25 cellular contexts compared by ENCODE assay signal in genomic region chr14:63214417-63215196, GRCh38. TPM values are rescaled to one million over a fixed set of nuclear protein-coding genes. Genes with fewer than 3 reads are reported as not detected.
DNase-seq lines count a peak whose midpoint lies in the region; ATAC-seq and TF ChIP-seq lines count a peak whose summit lies in the region.
"Had no signal": no experiment of that assay in that cellular context is flagged by ENCODE, and none has a peak within 500 bp of the region (broad histone marks: within the 10 kb centered on the region; RNA-seq: fewer than 3 reads in every experiment).

No MANE protein-coding gene starts in this region.

- H3K36me3 Mint-ChIP-seq in endothelial cell (ENCODE audit: low read depth, unreplicated experiment) = peaks cover 63% of the 10 kb centered on the region
- H3K36me3 Mint-ChIP-seq in nephron (ENCODE audit: low read depth) = peaks cover 25% of the 10 kb centered on the region

- H3K36me3 ChIP-seq in right atrium auricular region (peaks cover 3% of the 10 kb centered on the region), uterus (no peaks in the 10 kb centered on the region)
- H3K36me3 ChIP-seq: brain microvascular endothelial cell had no signal

- peaks cover 83% of the 10 kb centered on the region for H3K4me1 Mint-ChIP-seq in endothelial cell (ENCODE audit: unreplicated experiment)
- peaks cover 6% of the 10 kb centered on the region for H3K4me1 Mint-ChIP-seq in nephron
- H3K4me1 Mint-ChIP-seq: activated CD4-positive, alpha-beta T cell treated with anti-CD3 and anti-CD28 coated beads for 36 hours; activated naive CD8-positive, alpha-beta T cell treated with anti-CD3 and anti-CD28 coated beads, Interleukin-2, amount 50 U/mL, for 24 hours had no signal

- H3K4me3 Mint-ChIP-seq in endothelial cell (ENCODE audit: unreplicated experiment) = peak overlapping the region; percentile 32
- H3K4me3 Mint-ChIP-seq in nephron = no peak overlapping the region
- H3K4me3 Mint-ChIP-seq: activated CD4-positive, alpha-beta T cell treated with anti-CD3 and anti-CD28 coated beads for 36 hours; activated naive CD8-positive, alpha-beta T cell treated with anti-CD3 and anti-CD28 coated beads, Interleukin-2, amount 50 U/mL, for 24 hours had no signal

- DNase-seq in Right ventricle myocardium inferior (ENCODE audit: missing footprints) = no peak
- DNase-seq in right atrium auricular region (ENCODE audit: low spot score) = no peak
- DNase-seq in endothelial cell (ENCODE audit: low spot score) = no peak
- no peak for DNase-seq in uterus
- DNase-seq in GM19238 (ENCODE audit: insufficient read length, low spot score) = no peak
- DNase-seq: ACHN; activated CD4-positive, alpha-beta T cell treated with anti-CD3 and anti-CD28 coated beads for 36 hours; activated CD8-positive, alpha-beta memory T cell treated with anti-CD3 and anti-CD28 coated beads for 24 hours; activated gamma-delta T cell; activated naive CD8-positive, alpha-beta T cell treated with anti-CD3 and anti-CD28 coated beads, Interleukin-2, amount 50 U/mL, for 24 hours; activated T-cell treated with anti-CD3 and anti-CD28 coated beads, Interleukin-2, amount 50 U/mL, for 1 hour; brain microvascular endothelial cell; foreskin keratinocyte; H7; hypothalamus; KBM-7; NCI-H1694 treated with DMSO at 0.1 percent for 48 hours; NCI-H748 treated with DMSO at 0.1 percent for 48 hours; posterior cingulate gyrus; stimulated activated CD8-positive, alpha-beta memory T cell treated with anti-CD3 and anti-CD28 coated beads, Interleukin-4, amount 100 ng/mL, for 48 hours; upper lobe of left lung had no signal

- H3K9me3 Mint-ChIP-seq in endothelial cell (ENCODE audit: unreplicated experiment) (no peaks in the 10 kb centered on the region), nephron (no peaks in the 10 kb centered on the region)
- H3K9me3 Mint-ChIP-seq: activated naive CD8-positive, alpha-beta T cell treated with anti-CD3 and anti-CD28 coated beads, Interleukin-2, amount 50 U/mL, for 24 hours had no signal

- H3K27ac ChIP-seq in right atrium auricular region = peak overlapping the region in 1 of 2 donors; percentile 35
- H3K27ac ChIP-seq in uterus = peak overlapping the region; percentile 45 to 71
- H3K27ac ChIP-seq: brain microvascular endothelial cell, foreskin keratinocyte had no signal

- H3K27ac Mint-ChIP-seq in endothelial cell (ENCODE audit: unreplicated experiment) = peak overlapping the region; percentile 97
- H3K27ac Mint-ChIP-seq in nephron = peak overlapping the region; percentile 14 to 39 (median 38)
- H3K27ac Mint-ChIP-seq: activated CD4-positive, alpha-beta T cell treated with anti-CD3 and anti-CD28 coated beads for 36 hours; activated naive CD8-positive, alpha-beta T cell treated with anti-CD3 and anti-CD28 coated beads, Interleukin-2, amount 50 U/mL, for 24 hours had no signal

- no peak for TF ChIP-seq POLR2A in uterus (IDR thresholded peaks at IDR 0.05)

- H3K4me1 ChIP-seq in right atrium auricular region (peaks cover 0 to 7% of the 10 kb centered on the region in 2 donors), uterus (peaks cover 0 to 4% of the 10 kb centered on the region in 2 donors)
- H3K4me1 ChIP-seq: foreskin keratinocyte had no signal

- peak; percentile 59 for ATAC-seq in Right ventricle myocardium inferior
- ATAC-seq in GM18861 (IDR thresholded peaks at IDR 0.05; ENCODE audit: unreplicated experiment) = no peak
- ATAC-seq in GM21390 (IDR thresholded peaks at IDR 0.05; ENCODE audit: unreplicated experiment) = no peak
- ATAC-seq: activated CD4-positive, alpha-beta T cell treated with anti-CD3 and anti-CD28 coated beads for 36 hours; activated naive CD8-positive, alpha-beta T cell treated with anti-CD3 and anti-CD28 coated beads, Interleukin-2, amount 50 U/mL, for 24 hours; foreskin keratinocyte had no signal

- H3K27me3 Mint-ChIP-seq in endothelial cell (ENCODE audit: unreplicated experiment) (peaks cover 2% of the 10 kb centered on the region), nephron (ENCODE audit: low read depth) (no peaks in the 10 kb centered on the region)

- intact Hi-C loops in Right ventricle myocardium inferior (cut with DNase I) (no loop called here), uterus (cut with DNase I; ENCODE audit: low total_unique reads) (no loop called here)

- H3K27me3 ChIP-seq in right atrium auricular region (no peaks in the 10 kb centered on the region), uterus (no peaks in the 10 kb centered on the region)
- H3K27me3 ChIP-seq: brain microvascular endothelial cell, foreskin keratinocyte, upper lobe of left lung had no signal

- H3K9me3 ChIP-seq in right atrium auricular region (no peaks in the 10 kb centered on the region), uterus (no peaks in the 10 kb centered on the region)
- H3K9me3 ChIP-seq: upper lobe of left lung had no signal

- H3K4me3 ChIP-seq in right atrium auricular region (no peak overlapping the region), uterus (no peak overlapping the region)
- H3K4me3 ChIP-seq: upper lobe of left lung had no signal

- TF ChIP-seq CTCF in right atrium auricular region (IDR thresholded peaks at IDR 0.05) (no peak), endothelial cell (IDR thresholded peaks at IDR 0.05; ENCODE audit: unreplicated experiment) (no peak), nephron (IDR thresholded peaks at IDR 0.05; ENCODE audit: unreplicated experiment in 3 of 3) (no peak), uterus (IDR thresholded peaks at IDR 0.05) (no peak)

RNA-seq across cellular contexts. Expression of gene RHOJ, which starts 10.4 kb away (rescaled TPM):
- total RNA-seq in Right ventricle myocardium inferior (18.3 TPM), right atrium auricular region (10 to 100 TPM in 1 of 2 donors, 1 to 10 TPM in 1; 5.9 to 11.2 TPM), endothelial cell (ENCODE audit: unreplicated experiment) (266 TPM), uterus (10 to 100 TPM; 13.6 to 40.8 (median 25.0) TPM)
- total RNA-seq: activated CD4-positive, alpha-beta T cell treated with anti-CD3 and anti-CD28 coated beads for 36 hours; H7; T-helper 1 cell treated with Interleukin-12 subunit alpha and Interleukin-12 subunit beta and Interleukin-4 antibody, amounts not matched to agents 30 ng/mL and 1 ng/mL, for 36 hours had no signal
